ENCODE assay signal across 9 cellular contexts in genomic region chr1:205312866-205313680, GRCh38. TPM values are rescaled to one million over a fixed set of nuclear protein-coding genes. Genes with fewer than 3 reads are reported as not detected.
DNase-seq lines count a peak whose midpoint lies in the region; ATAC-seq and TF ChIP-seq lines count a peak whose summit lies in the region.
"Had no signal": no experiment of that assay in that cellular context is flagged by ENCODE, and none has a peak within 500 bp of the region (broad histone marks: within the 10 kb centered on the region; RNA-seq: fewer than 3 reads in every experiment).

No MANE protein-coding gene starts in this region.

- H3K4me1 Mint-ChIP-seq in neural progenitor cell, result peaks cover 93% of the 10 kb centered on the region

- H3K9ac ChIP-seq in BLaER1 (peak overlapping the region; percentile 56; the same call in 1 of the 2 replicates), OCI-LY1 (ENCODE audit: low read length) (peak overlapping the region; percentile 33; the same call in 1 of the 2 replicates), neural progenitor cell (peak overlapping the region; percentile 82)

- H3K36me3 ChIP-seq in BLaER1 (no peaks in the 10 kb centered on the region), OCI-LY1 (ENCODE audit: insufficient read depth, low read length) (peaks cover 63% of the 10 kb centered on the region), neural progenitor cell (peaks cover 22% of the 10 kb centered on the region)
- H3K36me3 ChIP-seq in effector memory CD4-positive, alpha-beta T cell (ENCODE audit: control insufficient read depth, insufficient read depth, low read length), result peaks cover 41% of the 10 kb centered on the region

- no peaks in the 10 kb centered on the region for H3F3A ChIP-seq in OCI-LY1 (ENCODE audit: insufficient read depth, low read length)
- H3F3A ChIP-seq in neural progenitor cell (ENCODE audit: low read depth), result peaks cover 83% of the 10 kb centered on the region

- TF ChIP-seq CTCF in OCI-LY1 (IDR thresholded peaks at IDR 0.05; ENCODE audit: low read length) (no peak), neural progenitor cell (IDR thresholded peaks at IDR 0.05) (no peak)

- H3K9me2 ChIP-seq in OCI-LY1 (ENCODE audit: low read depth, low read length), result no peaks in the 10 kb centered on the region

- peaks cover 66% of the 10 kb centered on the region for H3K79me2 ChIP-seq in OCI-LY1 (ENCODE audit: insufficient read depth, low read length)
- H3K79me2 ChIP-seq in neural progenitor cell (ENCODE audit: low read depth), result peaks cover 95% of the 10 kb centered on the region

- H3K4me3 ChIP-seq in BLaER1 (peak overlapping the region; percentile 49), OCI-LY1 (ENCODE audit: low read depth, low read length, poor library complexity, severe bottlenecking) (peak overlapping the region; percentile 49), neural progenitor cell (peak overlapping the region; percentile 51)
- H3K4me3 ChIP-seq in effector memory CD4-positive, alpha-beta T cell (ENCODE audit: insufficient read depth, low read depth, low read length, poor library complexity, severe bottlenecking), result peak overlapping the region; percentile 24

- H3K27me3 ChIP-seq in BLaER1 (peaks cover 6% of the 10 kb centered on the region; the same call in 1 of the 2 replicates), OCI-LY1 (ENCODE audit: insufficient read depth, low read length) (no peaks in the 10 kb centered on the region), neural progenitor cell (no peaks in the 10 kb centered on the region)
- H3K27me3 ChIP-seq in effector memory CD4-positive, alpha-beta T cell (replicated peaks; ENCODE audit: control insufficient read depth, insufficient read depth, low read length, poor library complexity, severe bottlenecking), result no peaks in the 10 kb centered on the region

- H3K4me3 Mint-ChIP-seq in neural progenitor cell, result peak overlapping the region; percentile 83

- H3K27ac Mint-ChIP-seq in neural progenitor cell, result peak overlapping the region; percentile 100

- H3K4me2 ChIP-seq in BLaER1 (peak overlapping the region; percentile 91), OCI-LY1 (ENCODE audit: low read length) (peak overlapping the region; percentile 68), neural progenitor cell (peak overlapping the region; percentile 93)

- ATAC-seq in GM21619 (IDR thresholded peaks at IDR 0.05; ENCODE audit: unreplicated experiment), result no peak
- no peak for ATAC-seq in HG02852 (IDR thresholded peaks at IDR 0.05; ENCODE audit: unreplicated experiment)

- H4K20me1 ChIP-seq in BLaER1 (no peaks in the 10 kb centered on the region), OCI-LY1 (ENCODE audit: insufficient read depth, low read length) (no peaks in the 10 kb centered on the region), neural progenitor cell (ENCODE audit: low read depth) (peaks cover 95% of the 10 kb centered on the region)

- no peak for DNase-seq in effector memory CD4-positive, alpha-beta T cell
- no peak for DNase-seq in neural progenitor cell (ENCODE audit: low spot score)
- DNase-seq in ureter (ENCODE audit: low spot score), result no peak
- no peak for DNase-seq in LoVo (ENCODE audit: low spot score)
- DNase-seq: amniotic stem cell had no signal

- H3K9me3 ChIP-seq in BLaER1 (no peaks in the 10 kb centered on the region), OCI-LY1 (ENCODE audit: low read length) (no peaks in the 10 kb centered on the region), neural progenitor cell (ENCODE audit: low read depth) (no peaks in the 10 kb centered on the region)
- no peaks in the 10 kb centered on the region for H3K9me3 ChIP-seq in effector memory CD4-positive, alpha-beta T cell (ENCODE audit: control insufficient read depth, low read length)

- peaks cover 44% of the 10 kb centered on the region for H3K36me3 Mint-ChIP-seq in neural progenitor cell

- H2AFZ ChIP-seq in OCI-LY1 (ENCODE audit: low read length), result no peak overlapping the region
- H2AFZ ChIP-seq in neural progenitor cell (replicated peaks), result no peak overlapping the region

- peaks cover 11% of the 10 kb centered on the region for H3K27me3 Mint-ChIP-seq in neural progenitor cell (ENCODE audit: insufficient read depth, low read depth)

- H3K27ac ChIP-seq in BLaER1 (peak overlapping the region; percentile 67), OCI-LY1 (ENCODE audit: low read depth, low read length, poor library complexity, severe bottlenecking) (peak overlapping the region; percentile 82), neural progenitor cell (peak overlapping the region; percentile 100)
- H3K27ac ChIP-seq in effector memory CD4-positive, alpha-beta T cell (ENCODE audit: insufficient read depth, low read length, poor library complexity, severe bottlenecking), result peak overlapping the region; percentile 62

- no peaks in the 10 kb centered on the region for H3K9me3 Mint-ChIP-seq in neural progenitor cell

- H3K4me1 ChIP-seq in BLaER1 (peaks cover 43% of the 10 kb centered on the region), OCI-LY1 (ENCODE audit: insufficient read depth, low read length, severe bottlenecking) (peaks cover 63% of the 10 kb centered on the region), neural progenitor cell (peaks cover 71% of the 10 kb centered on the region)
- peaks cover 49% of the 10 kb centered on the region for H3K4me1 ChIP-seq in effector memory CD4-positive, alpha-beta T cell (ENCODE audit: control insufficient read depth, insufficient read depth, low read length, poor library complexity, severe bottlenecking)

RNA-seq across cellular contexts. Expression of gene NUAK2, which starts 8.5 kb away (rescaled TPM):
- total RNA-seq in neural progenitor cell (ENCODE audit: low replicate concordance) (29.4 and 56.2 TPM in 2 replicates), ureter (0.96 TPM)

RNA-seq across cellular contexts. Expression of gene KLHDC8A, which starts 43.6 kb away (rescaled TPM):
- total RNA-seq in neural progenitor cell (ENCODE audit: low replicate concordance) (9.7 and 20.2 TPM in 2 replicates), ureter (not detected)

Comparison
In these comparisons a context has a peak if more than half of its experiments do, and no peak if none do; other contexts are left out.
1. RNA of gene NUAK2, which starts 8.5 kb away (total RNA-seq): 29.4 to 56.2 TPM in neural progenitor cell; 0.96 TPM in ureter (single experiment); every median in the first group is over 10 times any median in the second.
2. Peak in every context shown above with its lines, with median percentiles within 50 percentile points of each other: H3K27ac ChIP-seq, H3K4me2 ChIP-seq, H3K4me3 ChIP-seq and H3K9ac ChIP-seq.